In the genomic region with DNA sequence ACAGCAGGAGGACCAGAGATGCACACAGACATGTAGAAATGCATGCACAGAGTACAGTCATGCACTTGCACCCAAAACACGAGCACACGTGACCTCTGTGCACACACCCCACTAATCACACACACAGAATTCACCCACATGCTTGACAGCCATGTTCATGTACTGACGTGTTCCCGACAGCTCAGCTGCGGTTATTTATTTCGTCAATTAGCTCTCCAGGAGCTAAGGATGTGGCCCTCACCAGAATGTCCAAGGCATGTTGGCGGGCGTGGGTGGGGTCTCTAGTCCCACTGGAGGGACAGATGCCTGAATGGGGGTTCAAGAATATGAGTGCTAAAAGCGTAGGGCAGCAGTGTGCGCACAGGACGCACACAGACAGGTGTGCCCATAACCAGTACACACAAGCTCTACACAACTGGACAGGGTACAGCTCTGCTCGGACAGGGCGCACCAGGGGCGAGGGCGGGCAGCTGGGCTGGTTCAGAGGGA, we compare ENCODE assay signal across 8 cellular contexts. TPM values are rescaled to one million over a fixed set of nuclear protein-coding genes. Genes with fewer than 3 reads are reported as not detected.
DNase-seq lines count a peak whose midpoint lies in the region; ATAC-seq and TF ChIP-seq lines count a peak whose summit lies in the region.

No MANE protein-coding gene starts in this region.

- peak in 2 of 3 donors; percentile 32 to 39 for DNase-seq in stimulated activated CD4-positive, alpha-beta T cell treated with anti-CD3 and anti-CD28 coated beads, Interleukin-12 subunit alpha, Interleukin-12 subunit beta, amount 100 ng/mL, for 48 hours (ENCODE audit: low read depth in 2 of 3, low spot score in 1 of 3)
- DNase-seq in stimulated activated CD4-positive, alpha-beta T cell treated with anti-CD3 and anti-CD28 coated beads, Interleukin-12 subunit alpha, Interleukin-12 subunit beta, amount 100 ng/mL, for 4 hours, result no peak
- DNase-seq in ascending aorta (ENCODE audit: low spot score in 2 of 2) (no peak), left lobe of liver (ENCODE audit: low spot score) (no peak), testis (no peak), epidermal melanocyte (ENCODE audit: insufficient read length, low spot score) (no peak)

- no peaks in the 10 kb centered on the region for H3K9me3 ChIP-seq in KOPT-K1 (ENCODE audit: insufficient read depth, low read length, poor library complexity, severe bottlenecking)
- no peaks in the 10 kb centered on the region for H3K9me3 ChIP-seq in ascending aorta
- H3K9me3 ChIP-seq in testis, result no peaks in the 10 kb centered on the region

- H3K27me3 ChIP-seq in ascending aorta, result no peaks in the 10 kb centered on the region
- H3K27me3 ChIP-seq in testis, result no peaks in the 10 kb centered on the region

- WGBS in testis, 2 donors, result 46 to 69% methylated on average over 8 to 15 of the region's 15 CpGs

- ATAC-seq in left lobe of liver (peak; percentile 19), HG03571 (IDR thresholded peaks at IDR 0.05; ENCODE audit: unreplicated experiment) (no peak)

- H3K4me1 ChIP-seq in ascending aorta (peaks cover 18 to 26% of the 10 kb centered on the region in 2 donors), testis (peaks cover 29% of the 10 kb centered on the region)

- H3K27ac ChIP-seq in KOPT-K1 (ENCODE audit: low read depth, low read length, poor library complexity, severe bottlenecking) (peak overlapping the region; percentile 88), ascending aorta (peak overlapping the region; percentile 81 to 89), testis (no peak overlapping the region)

- intact Hi-C loops in ascending aorta (cut with DNase I) (loop anchor here (1.0 to 5.0 kb wide), 2 partner anchors 82 to 458 kb away; partner anchors contain the start of gene PPDPF), testis (cut with DNase I; ENCODE audit: low total_unique reads) (no loop called here)

- TF ChIP-seq CTCF in ascending aorta (IDR thresholded peaks at IDR 0.05) (no peak), testis (IDR thresholded peaks at IDR 0.05) (no peak)

- peak overlapping the region; percentile 83 to 92 for H3K4me3 ChIP-seq in ascending aorta
- H3K4me3 ChIP-seq in testis, result peak overlapping the region; percentile 90 to 98

- TF ChIP-seq POLR2A in testis (IDR thresholded peaks at IDR 0.05), result no peak

- peaks cover 31% of the 10 kb centered on the region for H3K36me3 ChIP-seq in KOPT-K1 (ENCODE audit: insufficient read depth, low read length)
- peaks cover 14 to 22% of the 10 kb centered on the region in 2 donors for H3K36me3 ChIP-seq in ascending aorta
- H3K36me3 ChIP-seq in testis (ENCODE audit: low read depth, missing control alignments), result no peaks in the 10 kb centered on the region

RNA-seq across cellular contexts. Expression of gene PRPF6, which starts 0.6 kb away (rescaled TPM):
- total RNA-seq in ascending aorta (33.5 TPM), left lobe of liver (24.2 TPM), testis (100 to 1,000 TPM; 107 to 114 TPM)
- 106 TPM for polyA plus RNA-seq in testis (ENCODE audit: insufficient read depth, low read depth, low replicate concordance)

RNA-seq across cellular contexts. Expression of gene SAMD10, which starts 0.9 kb away (rescaled TPM):
- not detected for total RNA-seq in ascending aorta
- total RNA-seq in left lobe of liver, result 3.5 TPM
- total RNA-seq in testis, result 10 to 100 TPM in 1 of 2 donors, 1 to 10 TPM in 1; 6.2 to 10.7 TPM
- polyA plus RNA-seq in testis (ENCODE audit: insufficient read depth, low read depth, low replicate concordance), result 3.9 TPM

RNA-seq across cellular contexts. Expression of gene ZNF512B, which starts 10.6 kb away (rescaled TPM):
- 17.5 TPM for total RNA-seq in ascending aorta
- total RNA-seq in left lobe of liver, result 21.4 TPM
- 10 to 100 TPM; 24.5 to 27.6 TPM for total RNA-seq in testis
- 16.7 TPM for polyA plus RNA-seq in testis (ENCODE audit: insufficient read depth, low read depth, low replicate concordance)

RNA-seq across cellular contexts. Expression of gene UCKL1, which starts 24.1 kb away (rescaled TPM):
- total RNA-seq in ascending aorta (95.4 TPM), left lobe of liver (20.2 TPM), testis (10 to 100 TPM; 72.6 to 78.0 TPM)
- 35.0 TPM for polyA plus RNA-seq in testis (ENCODE audit: insufficient read depth, low read depth, low replicate concordance)

RNA-seq across cellular contexts. Expression of gene C20orf204, which starts 55.6 kb away (rescaled TPM):
- total RNA-seq in ascending aorta (not detected), left lobe of liver (0.68 TPM), testis (1 to 10 TPM; 4.5 to 8.3 TPM)
- polyA plus RNA-seq in testis (ENCODE audit: insufficient read depth, low read depth, low replicate concordance), result 2.9 TPM

Comparison
In these comparisons a context has a peak if more than half of its experiments do, and no peak if none do; other contexts are left out.
1. DNase-seq: peak in stimulated activated CD4-positive, alpha-beta T cell treated with anti-CD3 and anti-CD28 coated beads, Interleukin-12 subunit alpha, Interleukin-12 subunit beta, amount 100 ng/mL, for 48 hours (2 of 3); none in stimulated activated CD4-positive, alpha-beta T cell treated with anti-CD3 and anti-CD28 coated beads, Interleukin-12 subunit alpha, Interleukin-12 subunit beta, amount 100 ng/mL, for 4 hours (single experiment), ascending aorta (0 of 2), left lobe of liver (single experiment), testis (single experiment) and epidermal melanocyte (single experiment).
2. H3K27ac ChIP-seq: peak in KOPT-K1 (single experiment) and ascending aorta (2 of 2); none in testis (0 of 2).